ENCODE assay signal across 1 cellular context in genomic region chr16:89972244-89973234, GRCh38.
TF ChIP-seq lines count a peak whose summit lies in the region.

No MANE protein-coding gene starts in this region.

TF ChIP-seq in IMR-90, 13 proteins besides CTCF, POLR2A, EP300 and RAD21:
- TF ChIP-seq USF2 (IDR thresholded peaks at IDR 0.05; ENCODE audit: low read depth, low read length) (peak; percentile 22; the same call in 1 of the 2 replicates), RCOR1 (IDR thresholded peaks at IDR 0.05; ENCODE audit: insufficient replicate concordance, low read length) (no peak), BHLHE40 (IDR thresholded peaks at IDR 0.05; ENCODE audit: low read depth, low read length) (no peak), MXI1 (IDR thresholded peaks at IDR 0.05; ENCODE audit: borderline replicate concordance, low read depth, low read length) (peak; percentile 84; the same call in 1 of the 2 replicates), MAZ (IDR thresholded peaks at IDR 0.05; ENCODE audit: borderline replicate concordance, low read depth, low read length) (peak; percentile 64; the same call in 1 of the 2 replicates)
